Comparison of ENCODE assay signal across 1 cellular context in genomic region chr6:158757753-158758090, GRCh38.
TF ChIP-seq lines count a peak whose summit lies in the region.

No MANE protein-coding gene starts in this region.

TF ChIP-seq in H1, 55 proteins besides CTCF, POLR2A, EP300 and RAD21 (continued from another document):
- TF ChIP-seq E2F6 (IDR thresholded peaks at IDR 0.05) = peak; percentile 77
- TF ChIP-seq KDM4A (IDR thresholded peaks at IDR 0.05; ENCODE audit: low read depth, low read length, severe bottlenecking) = no peak
- TF ChIP-seq MAX (IDR thresholded peaks at IDR 0.05) = peak; percentile 39; the same call in 1 of the 2 replicates
- TF ChIP-seq BACH1 (IDR thresholded peaks at IDR 0.05; ENCODE audit: low read length) = no peak
- TF ChIP-seq BRCA1 (IDR thresholded peaks at IDR 0.05; ENCODE audit: low read depth, low read length) = no peak
TF ChIP-seq in H1: peak in this region for 2.
